ENCODE assay signal across 15 cellular contexts in the genomic region with DNA sequence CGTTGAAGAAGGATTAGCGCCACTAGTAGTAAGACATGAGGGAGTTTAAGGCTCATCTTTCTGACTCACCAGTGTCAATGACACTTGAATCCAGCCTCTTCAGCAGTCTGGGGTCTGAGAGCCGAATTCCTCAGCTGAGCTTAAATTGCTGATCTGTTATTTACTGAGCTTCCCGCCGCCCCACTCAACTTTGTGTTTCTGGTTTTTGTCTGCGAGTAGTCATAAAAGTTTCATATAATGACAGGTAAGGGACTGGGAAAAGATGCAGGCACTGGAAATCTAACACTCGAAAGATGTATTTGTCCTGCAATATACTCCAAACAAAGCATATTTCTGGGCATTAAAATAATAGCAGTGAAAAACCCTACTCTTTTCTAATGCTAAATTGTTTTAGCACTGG. TPM values are rescaled to one million over a fixed set of nuclear protein-coding genes. Genes with fewer than 3 reads are reported as not detected.
"Had no signal": no experiment of that assay in that cellular context is flagged by ENCODE, and none has a peak within 500 bp of the region (broad histone marks: within the 10 kb centered on the region; RNA-seq: fewer than 3 reads in every experiment).

No MANE protein-coding gene starts in this region.

- H3K4me3 ChIP-seq: colonic mucosa, lower lobe of right lung, right atrium auricular region, tibial artery, vagina had no signal

- H3K27me3 ChIP-seq: colonic mucosa, right atrium auricular region, tibial artery, vagina had no signal

- H3K9me3 ChIP-seq: colonic mucosa, lower lobe of right lung, neutrophil, right atrium auricular region, tibial artery, vagina had no signal

- H3K4me1 ChIP-seq: colonic mucosa, lower lobe of right lung, right atrium auricular region, tibial artery, vagina had no signal

- DNase-seq: activated CD4-positive, alpha-beta T cell treated with anti-CD3 and anti-CD28 coated beads for 48 hours; activated CD8-positive, alpha-beta memory T cell treated with anti-CD3 and anti-CD28 coated beads, Interleukin-2, amount 50 U/mL, for 48 hours; activated CD8-positive, alpha-beta T cell treated with anti-CD3 and anti-CD28 coated beads, Interleukin-2, amount 10 ng/mL, durations not matched to agents 7 days and 5 days; activated naive CD4-positive, alpha-beta T cell treated with anti-CD3 and anti-CD28 coated beads for 36 hours; colonic mucosa; effector CD4-positive, alpha-beta T cell; lower lobe of right lung; naive B cell; posterior cingulate gyrus; small intestine; tibial artery had no signal

- ATAC-seq: activated CD8-positive, alpha-beta T cell treated with anti-CD3 and anti-CD28 coated beads, Interleukin-2, amount 10 ng/mL, durations not matched to agents 7 days and 5 days; lower lobe of right lung; stimulated activated effector memory CD8-positive, alpha-beta T cell treated with anti-CD3 and anti-CD28 coated beads, Interleukin-12 subunit alpha, Interleukin-12 subunit beta, amount 100 ng/mL, for 72 hours had no signal

- H3K4me3 Mint-ChIP-seq: activated CD8-positive, alpha-beta T cell treated with anti-CD3 and anti-CD28 coated beads, Interleukin-2, amount 10 ng/mL, durations not matched to agents 7 days and 5 days; activated naive CD4-positive, alpha-beta T cell treated with anti-CD3 and anti-CD28 coated beads for 36 hours; naive B cell; stimulated activated effector memory CD8-positive, alpha-beta T cell treated with anti-CD3 and anti-CD28 coated beads, Interleukin-12 subunit alpha, Interleukin-12 subunit beta, amount 100 ng/mL, for 72 hours had no signal

- H3K36me3 Mint-ChIP-seq: naive B cell; stimulated activated effector memory CD8-positive, alpha-beta T cell treated with anti-CD3 and anti-CD28 coated beads, Interleukin-12 subunit alpha, Interleukin-12 subunit beta, amount 100 ng/mL, for 72 hours had no signal

- H3K27ac ChIP-seq: colonic mucosa, lower lobe of right lung, neutrophil, right atrium auricular region, tibial artery, vagina had no signal

- H3K36me3 ChIP-seq: colonic mucosa, lower lobe of right lung, neutrophil, right atrium auricular region, tibial artery, vagina had no signal

- H3K27ac Mint-ChIP-seq: activated CD8-positive, alpha-beta T cell treated with anti-CD3 and anti-CD28 coated beads, Interleukin-2, amount 10 ng/mL, durations not matched to agents 7 days and 5 days; activated naive CD4-positive, alpha-beta T cell treated with anti-CD3 and anti-CD28 coated beads for 36 hours; naive B cell; stimulated activated effector memory CD8-positive, alpha-beta T cell treated with anti-CD3 and anti-CD28 coated beads, Interleukin-12 subunit alpha, Interleukin-12 subunit beta, amount 100 ng/mL, for 72 hours had no signal

- H3K4me1 Mint-ChIP-seq: naive B cell; stimulated activated effector memory CD8-positive, alpha-beta T cell treated with anti-CD3 and anti-CD28 coated beads, Interleukin-12 subunit alpha, Interleukin-12 subunit beta, amount 100 ng/mL, for 72 hours had no signal

- H3K9me3 Mint-ChIP-seq: activated naive CD4-positive, alpha-beta T cell treated with anti-CD3 and anti-CD28 coated beads for 36 hours; stimulated activated effector memory CD8-positive, alpha-beta T cell treated with anti-CD3 and anti-CD28 coated beads, Interleukin-12 subunit alpha, Interleukin-12 subunit beta, amount 100 ng/mL, for 72 hours had no signal

RNA-seq across cellular contexts. Expression of a gene that starts 51.2 kb away (rescaled TPM):
- total RNA-seq: activated CD8-positive, alpha-beta T cell treated with anti-CD3 and anti-CD28 coated beads, Interleukin-2, amount 10 ng/mL, durations not matched to agents 7 days and 5 days; activated naive CD4-positive, alpha-beta T cell treated with anti-CD3 and anti-CD28 coated beads for 36 hours had no signal
